In the genomic region with DNA sequence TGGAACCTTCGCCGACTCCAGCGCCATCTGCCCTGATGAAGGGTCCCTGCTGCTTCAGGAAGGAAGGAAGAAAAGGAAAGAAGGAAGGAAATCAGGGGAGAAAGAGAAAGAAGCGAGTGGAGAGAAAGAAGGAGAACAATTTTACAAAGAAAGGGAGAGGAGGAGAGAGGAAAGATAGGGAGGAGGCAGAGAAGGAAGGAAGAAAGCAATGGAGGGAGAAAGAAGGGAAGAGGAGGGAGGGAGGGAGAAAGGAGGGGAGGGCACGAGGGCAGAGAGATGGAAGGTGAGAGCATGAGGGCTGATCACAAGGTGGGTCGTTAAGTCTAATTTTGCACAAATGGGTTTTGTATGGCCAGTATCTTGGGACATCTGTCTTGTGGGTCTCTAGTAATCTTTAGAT, we compare ENCODE assay signal across 1 cellular context.
TF ChIP-seq lines count a peak whose summit lies in the region.

No MANE protein-coding gene starts in this region.

TF ChIP-seq in K562, 482 proteins besides CTCF, POLR2A, EP300 and RAD21:
- TF ChIP-seq, protein P1, sequence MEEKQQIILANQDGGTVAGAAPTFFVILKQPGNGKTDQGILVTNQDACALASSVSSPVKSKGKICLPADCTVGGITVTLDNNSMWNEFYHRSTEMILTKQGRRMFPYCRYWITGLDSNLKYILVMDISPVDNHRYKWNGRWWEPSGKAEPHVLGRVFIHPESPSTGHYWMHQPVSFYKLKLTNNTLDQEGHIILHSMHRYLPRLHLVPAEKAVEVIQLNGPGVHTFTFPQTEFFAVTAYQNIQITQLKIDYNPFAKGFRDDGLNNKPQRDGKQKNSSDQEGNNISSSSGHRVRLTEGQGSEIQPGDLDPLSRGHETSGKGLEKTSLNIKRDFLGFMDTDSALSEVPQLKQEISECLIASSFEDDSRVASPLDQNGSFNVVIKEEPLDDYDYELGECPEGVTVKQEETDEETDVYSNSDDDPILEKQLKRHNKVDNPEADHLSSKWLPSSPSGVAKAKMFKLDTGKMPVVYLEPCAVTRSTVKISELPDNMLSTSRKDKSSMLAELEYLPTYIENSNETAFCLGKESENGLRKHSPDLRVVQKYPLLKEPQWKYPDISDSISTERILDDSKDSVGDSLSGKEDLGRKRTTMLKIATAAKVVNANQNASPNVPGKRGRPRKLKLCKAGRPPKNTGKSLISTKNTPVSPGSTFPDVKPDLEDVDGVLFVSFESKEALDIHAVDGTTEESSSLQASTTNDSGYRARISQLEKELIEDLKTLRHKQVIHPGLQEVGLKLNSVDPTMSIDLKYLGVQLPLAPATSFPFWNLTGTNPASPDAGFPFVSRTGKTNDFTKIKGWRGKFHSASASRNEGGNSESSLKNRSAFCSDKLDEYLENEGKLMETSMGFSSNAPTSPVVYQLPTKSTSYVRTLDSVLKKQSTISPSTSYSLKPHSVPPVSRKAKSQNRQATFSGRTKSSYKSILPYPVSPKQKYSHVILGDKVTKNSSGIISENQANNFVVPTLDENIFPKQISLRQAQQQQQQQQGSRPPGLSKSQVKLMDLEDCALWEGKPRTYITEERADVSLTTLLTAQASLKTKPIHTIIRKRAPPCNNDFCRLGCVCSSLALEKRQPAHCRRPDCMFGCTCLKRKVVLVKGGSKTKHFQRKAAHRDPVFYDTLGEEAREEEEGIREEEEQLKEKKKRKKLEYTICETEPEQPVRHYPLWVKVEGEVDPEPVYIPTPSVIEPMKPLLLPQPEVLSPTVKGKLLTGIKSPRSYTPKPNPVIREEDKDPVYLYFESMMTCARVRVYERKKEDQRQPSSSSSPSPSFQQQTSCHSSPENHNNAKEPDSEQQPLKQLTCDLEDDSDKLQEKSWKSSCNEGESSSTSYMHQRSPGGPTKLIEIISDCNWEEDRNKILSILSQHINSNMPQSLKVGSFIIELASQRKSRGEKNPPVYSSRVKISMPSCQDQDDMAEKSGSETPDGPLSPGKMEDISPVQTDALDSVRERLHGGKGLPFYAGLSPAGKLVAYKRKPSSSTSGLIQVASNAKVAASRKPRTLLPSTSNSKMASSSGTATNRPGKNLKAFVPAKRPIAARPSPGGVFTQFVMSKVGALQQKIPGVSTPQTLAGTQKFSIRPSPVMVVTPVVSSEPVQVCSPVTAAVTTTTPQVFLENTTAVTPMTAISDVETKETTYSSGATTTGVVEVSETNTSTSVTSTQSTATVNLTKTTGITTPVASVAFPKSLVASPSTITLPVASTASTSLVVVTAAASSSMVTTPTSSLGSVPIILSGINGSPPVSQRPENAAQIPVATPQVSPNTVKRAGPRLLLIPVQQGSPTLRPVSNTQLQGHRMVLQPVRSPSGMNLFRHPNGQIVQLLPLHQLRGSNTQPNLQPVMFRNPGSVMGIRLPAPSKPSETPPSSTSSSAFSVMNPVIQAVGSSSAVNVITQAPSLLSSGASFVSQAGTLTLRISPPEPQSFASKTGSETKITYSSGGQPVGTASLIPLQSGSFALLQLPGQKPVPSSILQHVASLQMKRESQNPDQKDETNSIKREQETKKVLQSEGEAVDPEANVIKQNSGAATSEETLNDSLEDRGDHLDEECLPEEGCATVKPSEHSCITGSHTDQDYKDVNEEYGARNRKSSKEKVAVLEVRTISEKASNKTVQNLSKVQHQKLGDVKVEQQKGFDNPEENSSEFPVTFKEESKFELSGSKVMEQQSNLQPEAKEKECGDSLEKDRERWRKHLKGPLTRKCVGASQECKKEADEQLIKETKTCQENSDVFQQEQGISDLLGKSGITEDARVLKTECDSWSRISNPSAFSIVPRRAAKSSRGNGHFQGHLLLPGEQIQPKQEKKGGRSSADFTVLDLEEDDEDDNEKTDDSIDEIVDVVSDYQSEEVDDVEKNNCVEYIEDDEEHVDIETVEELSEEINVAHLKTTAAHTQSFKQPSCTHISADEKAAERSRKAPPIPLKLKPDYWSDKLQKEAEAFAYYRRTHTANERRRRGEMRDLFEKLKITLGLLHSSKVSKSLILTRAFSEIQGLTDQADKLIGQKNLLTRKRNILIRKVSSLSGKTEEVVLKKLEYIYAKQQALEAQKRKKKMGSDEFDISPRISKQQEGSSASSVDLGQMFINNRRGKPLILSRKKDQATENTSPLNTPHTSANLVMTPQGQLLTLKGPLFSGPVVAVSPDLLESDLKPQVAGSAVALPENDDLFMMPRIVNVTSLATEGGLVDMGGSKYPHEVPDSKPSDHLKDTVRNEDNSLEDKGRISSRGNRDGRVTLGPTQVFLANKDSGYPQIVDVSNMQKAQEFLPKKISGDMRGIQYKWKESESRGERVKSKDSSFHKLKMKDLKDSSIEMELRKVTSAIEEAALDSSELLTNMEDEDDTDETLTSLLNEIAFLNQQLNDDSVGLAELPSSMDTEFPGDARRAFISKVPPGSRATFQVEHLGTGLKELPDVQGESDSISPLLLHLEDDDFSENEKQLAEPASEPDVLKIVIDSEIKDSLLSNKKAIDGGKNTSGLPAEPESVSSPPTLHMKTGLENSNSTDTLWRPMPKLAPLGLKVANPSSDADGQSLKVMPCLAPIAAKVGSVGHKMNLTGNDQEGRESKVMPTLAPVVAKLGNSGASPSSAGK (IDR thresholded peaks at IDR 0.05) = no peak
- TF ChIP-seq, protein P2, sequence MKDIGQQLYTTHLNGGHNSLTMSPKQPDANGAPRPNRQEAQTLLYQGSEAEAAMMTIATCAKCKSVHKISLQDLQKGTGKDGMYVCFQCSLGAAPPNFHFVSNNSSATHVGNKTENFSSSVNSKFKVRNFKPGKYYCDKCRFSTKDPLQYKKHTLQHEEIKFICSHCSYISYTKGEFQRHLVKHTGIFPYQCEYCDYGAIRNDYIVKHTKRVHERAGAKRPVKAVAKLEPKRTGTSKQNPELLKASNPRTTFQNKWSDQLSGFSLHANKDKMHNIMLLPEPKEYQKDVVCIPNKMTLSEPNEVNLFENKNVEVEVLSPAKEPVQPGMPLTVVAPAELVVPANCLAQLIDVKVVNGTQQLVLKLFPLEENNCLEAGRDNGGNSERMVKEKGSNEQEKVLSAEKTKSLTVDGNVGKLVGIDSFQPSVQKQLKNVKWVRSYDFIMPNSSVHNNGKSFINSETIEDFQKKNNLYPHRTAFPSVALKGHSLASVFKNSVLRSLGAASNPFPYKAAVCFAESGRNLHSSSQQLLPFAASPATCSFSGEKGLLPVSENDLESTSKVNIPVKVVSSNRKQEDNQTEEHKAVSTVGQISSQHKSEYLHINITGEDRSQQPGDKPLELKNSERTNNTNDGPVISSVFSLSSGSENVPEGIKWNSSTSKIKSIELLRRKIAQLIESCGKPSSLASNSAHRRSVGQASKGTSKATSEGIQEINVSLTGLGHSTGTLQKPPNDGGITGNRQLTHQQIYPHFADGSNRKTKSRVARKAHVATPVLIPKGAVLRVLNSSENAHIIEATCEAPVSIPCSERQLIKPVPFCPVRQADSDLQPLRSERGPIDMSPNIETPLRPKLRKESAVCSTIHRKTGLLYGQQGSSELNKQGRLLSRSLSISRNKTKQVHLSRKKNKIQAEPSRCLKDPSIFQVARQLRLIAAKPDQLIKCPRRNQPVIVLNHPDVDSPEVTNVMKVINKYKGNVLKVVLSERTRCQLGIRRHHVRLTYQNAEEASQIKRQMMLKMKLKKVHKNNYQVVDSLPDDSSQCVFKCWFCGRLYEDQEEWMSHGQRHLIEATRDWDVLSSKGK (CRISPR knock-in tag; IDR thresholded peaks at IDR 0.05) = no peak
- TF ChIP-seq, protein P3, sequence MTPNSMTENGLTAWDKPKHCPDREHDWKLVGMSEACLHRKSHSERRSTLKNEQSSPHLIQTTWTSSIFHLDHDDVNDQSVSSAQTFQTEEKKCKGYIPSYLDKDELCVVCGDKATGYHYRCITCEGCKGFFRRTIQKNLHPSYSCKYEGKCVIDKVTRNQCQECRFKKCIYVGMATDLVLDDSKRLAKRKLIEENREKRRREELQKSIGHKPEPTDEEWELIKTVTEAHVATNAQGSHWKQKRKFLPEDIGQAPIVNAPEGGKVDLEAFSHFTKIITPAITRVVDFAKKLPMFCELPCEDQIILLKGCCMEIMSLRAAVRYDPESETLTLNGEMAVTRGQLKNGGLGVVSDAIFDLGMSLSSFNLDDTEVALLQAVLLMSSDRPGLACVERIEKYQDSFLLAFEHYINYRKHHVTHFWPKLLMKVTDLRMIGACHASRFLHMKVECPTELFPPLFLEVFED (CRISPR knock-in tag; conservative IDR thresholded peaks at IDR 0.05) = peak; percentile 66; the same call in 1 of the 2 replicates
- TF ChIP-seq, protein P4, sequence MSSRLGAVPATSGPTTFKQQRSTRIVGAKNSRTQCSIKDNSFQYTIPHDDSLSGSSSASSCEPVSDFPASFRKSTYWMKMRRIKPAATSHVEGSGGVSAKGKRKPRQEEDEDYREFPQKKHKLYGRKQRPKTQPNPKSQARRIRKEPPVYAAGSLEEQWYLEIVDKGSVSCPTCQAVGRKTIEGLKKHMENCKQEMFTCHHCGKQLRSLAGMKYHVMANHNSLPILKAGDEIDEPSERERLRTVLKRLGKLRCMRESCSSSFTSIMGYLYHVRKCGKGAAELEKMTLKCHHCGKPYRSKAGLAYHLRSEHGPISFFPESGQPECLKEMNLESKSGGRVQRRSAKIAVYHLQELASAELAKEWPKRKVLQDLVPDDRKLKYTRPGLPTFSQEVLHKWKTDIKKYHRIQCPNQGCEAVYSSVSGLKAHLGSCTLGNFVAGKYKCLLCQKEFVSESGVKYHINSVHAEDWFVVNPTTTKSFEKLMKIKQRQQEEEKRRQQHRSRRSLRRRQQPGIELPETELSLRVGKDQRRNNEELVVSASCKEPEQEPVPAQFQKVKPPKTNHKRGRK (tag; IDR thresholded peaks at IDR 0.05) = peak; percentile 73; the same call in 1 of the 2 replicates
- TF ChIP-seq TRIM24 (IDR thresholded peaks at IDR 0.05) = peak in 1 of 2 experiments; percentile 9; a peak in 1 of 4 replicates
- peak; percentile 54 for TF ChIP-seq ARHGAP35 (IDR thresholded peaks at IDR 0.05; ENCODE audit: partially characterized antibody)
- no peak for TF ChIP-seq TAF9B (IDR thresholded peaks at IDR 0.05; ENCODE audit: partially characterized antibody)
- no peak for TF ChIP-seq CEBPG (CRISPR knock-in tag; IDR thresholded peaks at IDR 0.05)
- no peak for TF ChIP-seq CEBPG (tag; conservative IDR thresholded peaks at IDR 0.05 in 1 of 2, IDR thresholded peaks at IDR 0.05 in 1 of 2)
- TF ChIP-seq STAT5B (CRISPR knock-in tag; IDR thresholded peaks at IDR 0.05) = no peak
